26 cellular contexts compared by ENCODE assay signal in the genomic region with DNA sequence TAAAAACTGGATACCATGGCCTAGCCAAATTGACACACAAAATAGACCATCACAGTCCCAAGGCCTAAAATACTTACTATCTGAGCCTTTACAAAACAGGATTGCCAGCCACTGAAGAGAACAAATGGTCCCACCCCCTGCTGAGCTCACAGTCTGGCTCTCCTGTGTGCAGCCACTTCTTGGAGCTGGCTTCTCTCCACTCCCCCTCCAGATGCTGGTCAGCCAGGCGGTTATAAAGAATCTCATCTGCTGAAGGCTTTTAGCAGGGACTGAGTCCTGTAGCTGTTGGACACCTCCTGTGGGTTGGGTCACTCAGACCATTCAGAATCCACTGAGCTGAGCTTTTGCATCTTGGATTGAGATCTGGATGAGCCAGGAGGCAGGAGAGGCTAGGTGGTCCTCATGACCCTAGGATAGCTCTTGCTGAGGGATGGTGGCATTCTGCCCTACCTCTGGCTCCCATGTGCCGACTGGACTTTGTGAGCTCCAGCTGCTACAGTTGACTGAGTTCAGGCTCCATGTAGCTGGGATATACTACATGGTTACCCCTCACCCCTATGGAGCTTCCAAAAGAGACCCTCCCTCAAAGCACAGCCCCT. TPM values are rescaled to one million over a fixed set of nuclear protein-coding genes. Genes with fewer than 3 reads are reported as not detected.
DNase-seq lines count a peak whose midpoint lies in the region; ATAC-seq and TF ChIP-seq lines count a peak whose summit lies in the region.
"Had no signal": no experiment of that assay in that cellular context is flagged by ENCODE, and none has a peak within 500 bp of the region (broad histone marks: within the 10 kb centered on the region; RNA-seq: fewer than 3 reads in every experiment).

No MANE protein-coding gene starts in this region.

- no peaks in the 10 kb centered on the region for H3K9me2 ChIP-seq in HCT116 (ENCODE audit: insufficient read depth)

- ATAC-seq in HCT116 (no peak), GM19395 (IDR thresholded peaks at IDR 0.05; ENCODE audit: unreplicated experiment) (no peak)
- ATAC-seq in stimulated activated naive CD8-positive, alpha-beta T cell treated with anti-CD3 and anti-CD28 coated beads, Interleukin-15, amount 100 ng/mL, for 72 hours, result no peak
- ATAC-seq: activated T-cell treated with anti-CD3 and anti-CD28 coated beads, Interleukin-2, amount 50 U/mL, for 72 hours; right lobe of liver; stimulated activated effector memory CD8-positive, alpha-beta T cell treated with anti-CD3 and anti-CD28 coated beads, Interleukin-12 subunit alpha, Interleukin-12 subunit beta, amount 100 ng/mL, for 72 hours had no signal

- no peaks in the 10 kb centered on the region for H3K9me3 Mint-ChIP-seq in osteocyte (ENCODE audit: unreplicated experiment)
- no peaks in the 10 kb centered on the region for H3K9me3 Mint-ChIP-seq in stimulated activated naive CD8-positive, alpha-beta T cell treated with anti-CD3 and anti-CD28 coated beads, Interleukin-15, amount 100 ng/mL, for 72 hours
- H3K9me3 Mint-ChIP-seq: activated CD4-positive, alpha-beta memory T cell treated with anti-CD3 and anti-CD28 coated beads for 36 hours; activated T-cell treated with anti-CD3 and anti-CD28 coated beads, Interleukin-2, amount 50 U/mL, for 72 hours; stimulated activated effector memory CD8-positive, alpha-beta T cell treated with anti-CD3 and anti-CD28 coated beads, Interleukin-12 subunit alpha, Interleukin-12 subunit beta, amount 100 ng/mL, for 72 hours had no signal

- no peaks in the 10 kb centered on the region for H3K27me3 Mint-ChIP-seq in osteocyte (ENCODE audit: unreplicated experiment)
- H3K27me3 Mint-ChIP-seq in stimulated activated naive CD8-positive, alpha-beta T cell treated with anti-CD3 and anti-CD28 coated beads, Interleukin-15, amount 100 ng/mL, for 72 hours, result no peaks in the 10 kb centered on the region
- H3K27me3 Mint-ChIP-seq: activated CD4-positive, alpha-beta memory T cell treated with anti-CD3 and anti-CD28 coated beads for 36 hours; activated naive CD8-positive, alpha-beta T cell had no signal

- no peak overlapping the region for H3K27ac ChIP-seq in HCT116 (ENCODE audit: low read depth, low read length)
- H3K27ac ChIP-seq: brain microvascular endothelial cell, lower lobe of right lung, Peyer's patch, right lobe of liver, transverse colon, WERI-Rb-1 had no signal

- no peaks in the 10 kb centered on the region for H3K9me3 ChIP-seq in HCT116 (ENCODE audit: control insufficient read depth in 1 of 2, insufficient read depth in 1 of 2, low read depth in 1 of 2, low read length in 2 of 2)
- H3K9me3 ChIP-seq: lower lobe of right lung, Peyer's patch, right lobe of liver, transverse colon had no signal

- TF ChIP-seq CTCF in HCT116 (IDR thresholded peaks at IDR 0.05 in 2 of 3, conservative IDR thresholded peaks at IDR 0.05 in 1 of 3; ENCODE audit: borderline replicate concordance in 1 of 3, insufficient read depth in 1 of 3, low read depth in 2 of 3, low read length in 2 of 3) (no peak), choroid plexus epithelial cell (conservative IDR thresholded peaks at IDR 0.05; ENCODE audit: low read depth, low read length) (no peak), osteocyte (IDR thresholded peaks at IDR 0.05) (no peak)

- POLR2A ChIA-PET in HCT116 (lab: Charles Lee), result no interaction called here

- H3K4me3 Mint-ChIP-seq in osteocyte (ENCODE audit: unreplicated experiment), result no peak overlapping the region
- H3K4me3 Mint-ChIP-seq in stimulated activated naive CD8-positive, alpha-beta T cell treated with anti-CD3 and anti-CD28 coated beads, Interleukin-15, amount 100 ng/mL, for 72 hours, result no peak overlapping the region
- H3K4me3 Mint-ChIP-seq: activated CD4-positive, alpha-beta memory T cell treated with anti-CD3 and anti-CD28 coated beads for 36 hours; activated naive CD8-positive, alpha-beta T cell; activated T-cell treated with anti-CD3 and anti-CD28 coated beads, Interleukin-2, amount 50 U/mL, for 72 hours; stimulated activated effector memory CD8-positive, alpha-beta T cell treated with anti-CD3 and anti-CD28 coated beads, Interleukin-12 subunit alpha, Interleukin-12 subunit beta, amount 100 ng/mL, for 72 hours had no signal

- no peaks in the 10 kb centered on the region for H3K4me1 ChIP-seq in HCT116 (ENCODE audit: control insufficient read depth in 1 of 2, insufficient read depth in 2 of 2, low read length in 2 of 2)
- H3K4me1 ChIP-seq: lower lobe of right lung, Peyer's patch, right lobe of liver, transverse colon had no signal

- no peaks in the 10 kb centered on the region for H3K4me1 Mint-ChIP-seq in osteocyte (ENCODE audit: unreplicated experiment)
- no peaks in the 10 kb centered on the region for H3K4me1 Mint-ChIP-seq in stimulated activated naive CD8-positive, alpha-beta T cell treated with anti-CD3 and anti-CD28 coated beads, Interleukin-15, amount 100 ng/mL, for 72 hours
- H3K4me1 Mint-ChIP-seq: stimulated activated effector memory CD8-positive, alpha-beta T cell treated with anti-CD3 and anti-CD28 coated beads, Interleukin-12 subunit alpha, Interleukin-12 subunit beta, amount 100 ng/mL, for 72 hours had no signal

- H3K27me3 ChIP-seq in HCT116 (ENCODE audit: insufficient read depth, low read length), result no peaks in the 10 kb centered on the region
- H3K27me3 ChIP-seq: brain microvascular endothelial cell, Peyer's patch, right lobe of liver, transverse colon had no signal

- H2AFZ ChIP-seq in HCT116 (ENCODE audit: low read depth, low read length, poor library complexity, severe bottlenecking), result no peak overlapping the region

- H3K9ac ChIP-seq in HCT116 (ENCODE audit: low read length), result no peak overlapping the region

- TF ChIP-seq RAD21 in HCT116 (IDR thresholded peaks at IDR 0.05; ENCODE audit: low read depth), result no peak

- peaks cover 41% of the 10 kb centered on the region for H3K36me3 Mint-ChIP-seq in osteocyte (ENCODE audit: unreplicated experiment)

- H4K20me1 ChIP-seq in HCT116 (ENCODE audit: insufficient read depth), result no peaks in the 10 kb centered on the region

- TF ChIP-seq POLR2A in HCT116 (IDR thresholded peaks at IDR 0.05; ENCODE audit: borderline replicate concordance, extremely low read depth, insufficient read depth, insufficient read length), result no peak

- no peak overlapping the region for H3K4me2 ChIP-seq in HCT116 (ENCODE audit: low read length)

- intact Hi-C loops in HCT116 (cut with micrococcal nuclease), result no loop called here

- no peak overlapping the region for H3K27ac Mint-ChIP-seq in osteocyte (ENCODE audit: unreplicated experiment)
- H3K27ac Mint-ChIP-seq in stimulated activated naive CD8-positive, alpha-beta T cell treated with anti-CD3 and anti-CD28 coated beads, Interleukin-15, amount 100 ng/mL, for 72 hours, result no peak overlapping the region
- H3K27ac Mint-ChIP-seq: activated CD4-positive, alpha-beta memory T cell treated with anti-CD3 and anti-CD28 coated beads for 36 hours; activated naive CD8-positive, alpha-beta T cell; activated T-cell treated with anti-CD3 and anti-CD28 coated beads, Interleukin-2, amount 50 U/mL, for 72 hours; stimulated activated effector memory CD8-positive, alpha-beta T cell treated with anti-CD3 and anti-CD28 coated beads, Interleukin-12 subunit alpha, Interleukin-12 subunit beta, amount 100 ng/mL, for 72 hours had no signal

- H3K4me3 ChIP-seq in HCT116 (replicated peaks in 1 of 2; ENCODE audit: low read depth in 1 of 2, low read length in 2 of 2) (no peak overlapping the region), choroid plexus epithelial cell (ENCODE audit: low read depth, low read length) (no peak overlapping the region)
- H3K4me3 ChIP-seq: lower lobe of right lung, Peyer's patch, right lobe of liver, transverse colon had no signal

- H3K36me3 ChIP-seq in HCT116 (ENCODE audit: control insufficient read depth in 1 of 2, insufficient read depth in 2 of 2, low read length in 2 of 2), result peaks cover 38 to 67% of the 10 kb centered on the region in 2 experiments; a peak in 3 of 4 replicates

- no TSS peak for BruUV-seq in HCT116 (replicated peaks; lab: Mats Ljungman, UMichigan)

- 0 out of 2 replicates have a peak, but pooled peaks cover 2% of the 10 kb centered on the region for H3K79me2 ChIP-seq in HCT116 (ENCODE audit: insufficient read depth, low read length)

- RAD21 ChIA-PET in HCT116 (lab: Charles Lee; ENCODE audit: low non-redundant PET in 1 of 2, low total read pairs in 2 of 2, uncharacterized antibody in 2 of 2, unreplicated experiment in 2 of 2), result no interaction called here

- no peak for DNase-seq in HCT116 (ENCODE audit: low read depth, low spot score)
- peak; percentile 98 for DNase-seq in NCI-H2107 treated with DMSO at 0.1 percent for 48 hours (lab: John Stamatoyannopoulos, UW; ENCODE audit: unreplicated experiment)
- peak; percentile 78 for DNase-seq in choroid plexus epithelial cell (ENCODE audit: low read depth)
- DNase-seq in osteocyte (ENCODE audit: extremely low spot score, unreplicated experiment), result peak; percentile 73
- DNase-seq in stimulated activated naive CD8-positive, alpha-beta T cell treated with anti-CD3 and anti-CD28 coated beads, Interleukin-15, amount 100 ng/mL, for 72 hours, result no peak
- DNase-seq in activated naive CD4-positive, alpha-beta T cell treated with Interleukin-2 at 50 U/mL for 16 hours, result no peak
- DNase-seq: activated CD4-positive, alpha-beta memory T cell treated with anti-CD3 and anti-CD28 coated beads for 36 hours; activated T-cell treated with anti-CD3 and anti-CD28 coated beads, Interleukin-2, amount 50 U/mL, for 72 hours; brain microvascular endothelial cell; COR-L47; EL; erythroblast; GOT3; lower lobe of right lung; NCI-H1048; NK-92 treated with Interleukin-12 subunit alpha and Interleukin-12 subunit beta, amount 100 ng/mL, for 24 hours; nucleus accumbens; Peyer's patch; transverse colon; WERI-Rb-1 had no signal

- CTCF ChIA-PET in HCT116 (lab: Charles Lee), result no interaction called here

TF ChIP-seq in HCT116, 20 proteins besides CTCF, POLR2A, EP300 and RAD21:
- TF ChIP-seq ZFX (IDR thresholded peaks at IDR 0.05), result 0 out of 2 replicates have a peak, but pooled peaks have one; percentile 1
- no peak for TF ChIP-seq SRF (IDR thresholded peaks at IDR 0.05; ENCODE audit: low read depth)
- no peak for TF ChIP-seq JUND (IDR thresholded peaks at IDR 0.05)
- no peak for TF ChIP-seq EZH2 (IDR thresholded peaks at IDR 0.05)

RNA-seq across cellular contexts. Expression of gene OXCT2, which starts 16.1 kb away (rescaled TPM):
- total RNA-seq in HCT116 (2021; ENCODE audit: unreplicated experiment) (3.7 TPM), osteocyte (0.18 TPM in 1 of 2 replicates, not detected in the other)
- 1.3 and 1.4 TPM in 2 replicates for polyA plus RNA-seq in HCT116 (2012)
- total RNA-seq: HT1080 had no signal

RNA-seq across cellular contexts. Expression of gene PPIE, which starts 16.3 kb away (rescaled TPM):
- 73.8 TPM for total RNA-seq in HCT116 (2021; ENCODE audit: unreplicated experiment)
- polyA plus RNA-seq in HCT116 (2012), result 81.6 and 87.9 TPM in 2 replicates
- 38.4 and 40.8 TPM in 2 replicates for total RNA-seq in osteocyte

RNA-seq across cellular contexts. Expression of gene BMP8B, which starts 33.7 kb away (rescaled TPM):
- total RNA-seq in HCT116 (2021; ENCODE audit: unreplicated experiment), result 9.5 TPM
- polyA plus RNA-seq in HCT116 (2012), result 7.0 and 7.1 TPM in 2 replicates
- total RNA-seq in osteocyte, result 0.08 TPM in 1 of 2 replicates, not detected in the other
- total RNA-seq: glomerular endothelial cell, HT1080 had no signal

Comparison
In these comparisons a context has a peak if more than half of its experiments do, and no peak if none do; other contexts are left out.
1. DNase-seq: peak in NCI-H2107 treated with DMSO at 0.1 percent for 48 hours (single experiment), choroid plexus epithelial cell (single experiment) and osteocyte (single experiment); none in HCT116 (single experiment), stimulated activated naive CD8-positive, alpha-beta T cell treated with anti-CD3 and anti-CD28 coated beads, Interleukin-15, amount 100 ng/mL, for 72 hours (0 of 2) and activated naive CD4-positive, alpha-beta T cell treated with Interleukin-2 at 50 U/mL for 16 hours (single experiment).